10 cellular contexts compared by ENCODE assay signal in genomic region chr1:157403608-157404007, GRCh38.
DNase-seq lines count a peak whose midpoint lies in the region; ATAC-seq and TF ChIP-seq lines count a peak whose summit lies in the region.
"Had no signal": no experiment of that assay in that cellular context is flagged by ENCODE, and none has a peak within 500 bp of the region (broad histone marks: within the 10 kb centered on the region; RNA-seq: fewer than 3 reads in every experiment).

No MANE protein-coding gene starts in this region.

- H3K27ac Mint-ChIP-seq in memory B cell: no peak overlapping the region

- H3K27me3 ChIP-seq in tibial nerve: no peaks in the 10 kb centered on the region

- no peaks in the 10 kb centered on the region for H3K9me3 ChIP-seq in tibial nerve
- H3K9me3 ChIP-seq: SK-N-SH had no signal

- H3K9me3 Mint-ChIP-seq in memory B cell: no peaks in the 10 kb centered on the region

- no peak overlapping the region for H3K4me3 Mint-ChIP-seq in memory B cell

- DNase-seq in memory B cell (ENCODE audit: low spot score in 2 of 2) (no peak), NCI-H128 (lab: John Stamatoyannopoulos, UW; ENCODE audit: unreplicated experiment) (no peak), coronary artery (ENCODE audit: low spot score) (no peak), tibial nerve (ENCODE audit: low spot score in 2 of 2) (no peak)
- DNase-seq in stimulated activated CD4-positive, alpha-beta T cell treated with anti-CD3 and anti-CD28 coated beads, Interleukin-2, amount 100 ng/mL, for 24 hours: no peak
- DNase-seq: NCI-H2107, SK-N-SH had no signal

- peaks cover 15% of the 10 kb centered on the region for H3K4me1 Mint-ChIP-seq in memory B cell

- no peaks in the 10 kb centered on the region for H3K4me1 ChIP-seq in tibial nerve

- H3K27ac ChIP-seq in coronary artery: no peak overlapping the region
- no peak overlapping the region for H3K27ac ChIP-seq in tibial nerve

- TF ChIP-seq EP300 in tibial nerve (IDR thresholded peaks at IDR 0.05): no peak

- WGBS in tibial nerve, 2 donors: 50 to 100% methylated on average over 1 of the region's 1 CpG

- H3K27me3 Mint-ChIP-seq in memory B cell: peaks cover 1% of the 10 kb centered on the region

- H3K4me3 ChIP-seq in coronary artery (no peak overlapping the region), tibial nerve (no peak overlapping the region)

- no peaks in the 10 kb centered on the region for H3K36me3 Mint-ChIP-seq in memory B cell

- no peak for TF ChIP-seq CTCF in coronary artery (IDR thresholded peaks at IDR 0.05)
- TF ChIP-seq CTCF in tibial nerve (IDR thresholded peaks at IDR 0.05): no peak

- H3K36me3 ChIP-seq in tibial nerve: no peaks in the 10 kb centered on the region

- ATAC-seq in GM18870 (IDR thresholded peaks at IDR 0.05; ENCODE audit: unreplicated experiment): peak; percentile 14
- ATAC-seq in GM21717 (IDR thresholded peaks at IDR 0.05; ENCODE audit: unreplicated experiment): peak; percentile 24
- ATAC-seq in HG03565 (IDR thresholded peaks at IDR 0.05; ENCODE audit: unreplicated experiment): peak; percentile 14
- ATAC-seq in memory B cell (ENCODE audit: low read depth): peak; percentile 20

- no peak for TF ChIP-seq POLR2A in tibial nerve (IDR thresholded peaks at IDR 0.05)
